26 cellular contexts compared by ENCODE assay signal in genomic region chr17:15000661-15001060, GRCh38.
"Had no signal": no experiment of that assay in that cellular context is flagged by ENCODE, and none has a peak within 500 bp of the region (broad histone marks: within the 10 kb centered on the region; RNA-seq: fewer than 3 reads in every experiment).

No MANE protein-coding gene starts in this region.

- H3K27ac ChIP-seq: brain microvascular endothelial cell, SK-N-MC had no signal

- H3K27ac Mint-ChIP-seq: activated B cell treated with CpG ODN at 0.5 μM for 24 hours; activated CD8-positive, alpha-beta T cell treated with anti-CD3 and anti-CD28 coated beads, Interleukin-2, amount 10 ng/mL, durations not matched to agents 7 days and 5 days; activated naive CD4-positive, alpha-beta T cell treated with anti-CD3 and anti-CD28 coated beads, Interleukin-2, amount 50 U/mL, for 24 hours; T-cell had no signal

- H3K4me1 Mint-ChIP-seq: activated B cell treated with CpG ODN at 0.5 μM for 24 hours; activated naive CD4-positive, alpha-beta T cell treated with anti-CD3 and anti-CD28 coated beads, Interleukin-2, amount 50 U/mL, for 24 hours; T-cell had no signal

- H3K36me3 ChIP-seq: brain microvascular endothelial cell had no signal

- H3K9me3 Mint-ChIP-seq: activated B cell treated with CpG ODN at 0.5 μM for 24 hours; activated naive CD4-positive, alpha-beta T cell treated with anti-CD3 and anti-CD28 coated beads, Interleukin-2, amount 50 U/mL, for 24 hours had no signal

- H3K36me3 Mint-ChIP-seq: activated naive CD4-positive, alpha-beta T cell treated with anti-CD3 and anti-CD28 coated beads, Interleukin-2, amount 50 U/mL, for 24 hours; T-cell had no signal

- H3K27me3 Mint-ChIP-seq: activated B cell treated with CpG ODN at 0.5 μM for 24 hours had no signal

- H3K4me3 Mint-ChIP-seq: activated B cell treated with CpG ODN at 0.5 μM for 24 hours; activated CD8-positive, alpha-beta T cell treated with anti-CD3 and anti-CD28 coated beads, Interleukin-2, amount 10 ng/mL, durations not matched to agents 7 days and 5 days; activated naive CD4-positive, alpha-beta T cell treated with anti-CD3 and anti-CD28 coated beads, Interleukin-2, amount 50 U/mL, for 24 hours; T-cell had no signal

- FAIRE-seq: RCC 7860, TTC549 had no signal

- DNase-seq: activated B cell treated with CpG ODN at 0.5 μM for 24 hours; activated CD4-positive, alpha-beta T cell treated with anti-CD3 and anti-CD28 coated beads for 4 hours; activated CD4-positive, alpha-beta T cell treated with anti-CD3 and anti-CD28 coated beads, Interleukin-2, amount 50 U/mL, for 4 hours; activated CD8-positive, alpha-beta memory T cell treated with anti-CD3 and anti-CD28 coated beads, Interleukin-2, amount 50 U/mL, for 48 hours; activated CD8-positive, alpha-beta T cell treated with anti-CD3 and anti-CD28 coated beads, Interleukin-2, amount 10 ng/mL, durations not matched to agents 7 days and 5 days; activated T-cell treated with anti-CD3 and anti-CD28 coated beads, Interleukin-2, amount 50 U/mL, for 48 hours; brain microvascular endothelial cell; caudate nucleus; IMR-90; Kasumi-1; KBM-7; NCI-H1105 treated with DMSO at 0.1 percent for 48 hours; NCI-H1436 treated with DMSO at 0.1 percent for 48 hours; NCI-H187; NCI-H2081; NCI-H446; NCI-H524; PC-3; T-cell; T-helper 2 cell; T1000 had no signal

- ATAC-seq: activated CD8-positive, alpha-beta T cell treated with anti-CD3 and anti-CD28 coated beads, Interleukin-2, amount 10 ng/mL, durations not matched to agents 7 days and 5 days; PC-3; Right ventricle myocardium inferior; T-cell had no signal

- H3K27me3 ChIP-seq: brain microvascular endothelial cell had no signal

- H3K4me3 ChIP-seq: SK-N-MC had no signal
